Comparison of ENCODE assay signal across 17 cellular contexts in the genomic region with DNA sequence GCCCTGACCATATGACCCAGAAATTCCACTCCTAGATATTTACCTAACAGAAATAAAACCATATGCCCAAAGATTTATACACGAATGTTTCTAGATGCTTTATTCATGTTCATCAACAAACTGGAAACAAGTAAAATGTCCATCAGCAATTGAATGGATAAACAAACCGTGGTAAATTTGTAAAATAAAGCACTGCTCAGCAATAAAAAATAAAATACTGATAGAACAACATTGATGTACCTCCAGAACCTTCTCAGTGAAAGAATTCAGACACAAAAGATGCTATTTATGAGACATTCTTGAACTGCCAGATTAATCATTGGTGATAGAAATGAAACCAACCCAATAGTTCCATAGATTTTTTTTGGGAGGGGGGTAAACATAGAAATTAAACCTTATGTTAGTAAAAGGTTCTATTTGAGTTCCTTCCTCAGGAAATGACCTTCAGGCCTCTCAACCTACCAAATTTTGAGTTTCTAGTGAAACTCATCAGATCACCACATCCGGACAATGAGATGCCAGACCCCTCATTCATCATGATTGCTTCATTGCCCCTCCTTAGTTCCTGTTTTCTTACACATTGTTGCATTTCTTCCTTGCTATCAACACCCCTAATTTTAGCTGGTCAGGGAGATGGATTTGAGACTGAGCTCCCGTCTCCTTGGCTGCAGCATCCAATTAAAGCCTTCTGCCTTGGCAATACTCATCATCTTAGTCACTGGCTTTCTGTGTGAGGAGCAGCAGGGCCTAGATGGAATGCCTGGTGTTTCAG.
DNase-seq lines count a peak whose midpoint lies in the region; ATAC-seq and TF ChIP-seq lines count a peak whose summit lies in the region.
"Had no signal": no experiment of that assay in that cellular context is flagged by ENCODE, and none has a peak within 500 bp of the region (broad histone marks: within the 10 kb centered on the region; RNA-seq: fewer than 3 reads in every experiment).

No MANE protein-coding gene starts in this region.

- H3K23ac ChIP-seq in H9 (ENCODE audit: insufficient read length, low read depth, low read length) (no peak overlapping the region), mesenchymal stem cell (ENCODE audit: low read length in 2 of 2) (no peak overlapping the region)

- peaks cover 69% of the 10 kb centered on the region for H3K4me1 ChIP-seq in BLaER1
- peaks cover 43% of the 10 kb centered on the region for H3K4me1 ChIP-seq in OCI-LY1 (ENCODE audit: insufficient read depth, low read length, severe bottlenecking)
- no peaks in the 10 kb centered on the region for H3K4me1 ChIP-seq in H9 (ENCODE audit: insufficient read depth, low read length)
- no peaks in the 10 kb centered on the region for H3K4me1 ChIP-seq in mesenchymal stem cell (ENCODE audit: control insufficient read depth, insufficient read depth, low read depth, low read length)
- H3K4me1 ChIP-seq: right atrium auricular region, SJCRH30 had no signal

- H3K9me3 ChIP-seq in BLaER1 = peaks cover 38% of the 10 kb centered on the region
- no peaks in the 10 kb centered on the region for H3K9me3 ChIP-seq in OCI-LY1 (ENCODE audit: low read length)
- no peaks in the 10 kb centered on the region for H3K9me3 ChIP-seq in H9 (ENCODE audit: control insufficient read depth, low read depth, low read length)
- no peaks in the 10 kb centered on the region for H3K9me3 ChIP-seq in mesenchymal stem cell (ENCODE audit: control insufficient read depth, low read length)
- H3K9me3 ChIP-seq: right atrium auricular region, SJCRH30 had no signal

- H3K27ac Mint-ChIP-seq in glutamatergic neuron (ENCODE audit: unreplicated experiment) = peak overlapping the region; percentile 83
- no peak overlapping the region for H3K27ac Mint-ChIP-seq in H9
- H3K27ac Mint-ChIP-seq: activated naive CD4-positive, alpha-beta T cell treated with anti-CD3 and anti-CD28 coated beads for 36 hours; HFFc6 had no signal

- H3K18ac ChIP-seq in H9 (ENCODE audit: insufficient read length, low read depth, low read length) (no peak overlapping the region), mesenchymal stem cell (ENCODE audit: low read depth in 1 of 2, low read length in 2 of 2) (no peak overlapping the region)

- DNase-seq in HS-5 (ENCODE audit: low read depth) (peak; percentile 2), glutamatergic neuron (no peak), GM03348 (ENCODE audit: low spot score) (no peak), H9 (no peak), mesenchymal stem cell (no peak)
- DNase-seq: activated CD4-positive, alpha-beta T cell treated with anti-CD3 and anti-CD28 coated beads for 48 hours; activated naive CD4-positive, alpha-beta T cell treated with anti-CD3 and anti-CD28 coated beads for 36 hours; activated T-cell treated with anti-CD3 and anti-CD28 coated beads for 4 hours; HFFc6; islet precursor cell; NCI-H1417; SJCRH30 had no signal

- H2BK20ac ChIP-seq in H9 (ENCODE audit: low read depth, low read length, poor library complexity, severe bottlenecking) = no peak overlapping the region

- H3K79me1 ChIP-seq in H9 (ENCODE audit: insufficient read depth, low read depth, low read length, poor library complexity, severe bottlenecking) = no peaks in the 10 kb centered on the region
- H3K79me1 ChIP-seq in mesenchymal stem cell (replicated peaks; ENCODE audit: low read length, poor library complexity, severe bottlenecking) = no peaks in the 10 kb centered on the region

- H2AFZ ChIP-seq in OCI-LY1 (ENCODE audit: low read length) (no peak overlapping the region), H9 (ENCODE audit: low read length) (no peak overlapping the region), mesenchymal stem cell (ENCODE audit: low read depth, low read length) (no peak overlapping the region)

- H2BK5ac ChIP-seq in H9 (ENCODE audit: insufficient read length, low read length) (no peak overlapping the region), mesenchymal stem cell (ENCODE audit: low read depth, low read length, poor library complexity, severe bottlenecking) (no peak overlapping the region)

- H3K4me1 Mint-ChIP-seq in glutamatergic neuron (ENCODE audit: low read depth, unreplicated experiment) (peaks cover 2% of the 10 kb centered on the region), H9 (0 out of 4 replicates have a peak, but pooled peaks cover 0 to 2% of the 10 kb centered on the region in 2 experiments)

- H2BK120ac ChIP-seq in H9 (ENCODE audit: low read depth, low read length, poor library complexity, severe bottlenecking) (no peak overlapping the region), mesenchymal stem cell (ENCODE audit: low read depth, low read length) (no peak overlapping the region)

- H3K9me3 Mint-ChIP-seq in glutamatergic neuron (ENCODE audit: unreplicated experiment) (no peaks in the 10 kb centered on the region), H9 (0 out of 5 replicates have a peak, but pooled peaks cover 0 to 3% of the 10 kb centered on the region in 2 experiments)
- H3K9me3 Mint-ChIP-seq: activated naive CD4-positive, alpha-beta T cell treated with anti-CD3 and anti-CD28 coated beads for 36 hours; HFFc6 had no signal

- H3K4me3 Mint-ChIP-seq in glutamatergic neuron (ENCODE audit: unreplicated experiment) (no peak overlapping the region), H9 (no peak overlapping the region)
- H3K4me3 Mint-ChIP-seq: activated naive CD4-positive, alpha-beta T cell treated with anti-CD3 and anti-CD28 coated beads for 36 hours; HFFc6 had no signal

- no peak overlapping the region for H2BK12ac ChIP-seq in H9 (ENCODE audit: insufficient read length, low read depth, low read length)
- no peak overlapping the region for H2BK12ac ChIP-seq in mesenchymal stem cell (ENCODE audit: low read length in 2 of 2)

- WGBS in H9 (ENCODE audit: extremely low coverage, insufficient read length, low lambda C conversion rate) = no CpG with 5 or more reads among the region's 4 CpGs
- WGBS in mesenchymal stem cell = 80% methylated on average over 4 of the region's 4 CpGs

- peak overlapping the region; percentile 79 for H3K27ac ChIP-seq in BLaER1
- peak overlapping the region; percentile 83 for H3K27ac ChIP-seq in OCI-LY1 (ENCODE audit: low read depth, low read length, poor library complexity, severe bottlenecking)
- no peak overlapping the region for H3K27ac ChIP-seq in H9 (ENCODE audit: insufficient read length, low read depth, low read length)
- no peak overlapping the region for H3K27ac ChIP-seq in mesenchymal stem cell (ENCODE audit: low read length, poor library complexity, severe bottlenecking)
- H3K27ac ChIP-seq: right atrium auricular region, SJCRH30 had no signal

- no peaks in the 10 kb centered on the region for H3K27me3 ChIP-seq in BLaER1
- H3K27me3 ChIP-seq in OCI-LY1 (ENCODE audit: insufficient read depth, low read length) = no peaks in the 10 kb centered on the region
- no peaks in the 10 kb centered on the region for H3K27me3 ChIP-seq in H9 (ENCODE audit: insufficient read depth, low read length)
- H3K27me3 ChIP-seq in mesenchymal stem cell (ENCODE audit: control insufficient read depth in 1 of 2, insufficient read depth in 1 of 2, low read length in 2 of 2) = no peaks in the 10 kb centered on the region
- H3K27me3 ChIP-seq: right atrium auricular region, SJCRH30 had no signal

- no peak overlapping the region for H4K5ac ChIP-seq in H9 (ENCODE audit: insufficient read length, low read depth, low read length)

- H3K4me2 ChIP-seq in BLaER1 = peak overlapping the region; percentile 78
- peak overlapping the region; percentile 36; the same call in 1 of the 2 replicates for H3K4me2 ChIP-seq in OCI-LY1 (ENCODE audit: low read length)
- H3K4me2 ChIP-seq in H9 (ENCODE audit: insufficient read depth, insufficient read length, low read length) = no peak overlapping the region
- H3K4me2 ChIP-seq in mesenchymal stem cell (ENCODE audit: low read length, poor library complexity, severe bottlenecking) = no peak overlapping the region

- H4K8ac ChIP-seq in H9 (replicated peaks; ENCODE audit: insufficient read length, low read depth, low read length) = no peak overlapping the region
- no peak overlapping the region for H4K8ac ChIP-seq in mesenchymal stem cell (ENCODE audit: low read length)

- H3K4ac ChIP-seq in H9 (ENCODE audit: low read depth, low read length) (no peak overlapping the region), mesenchymal stem cell (ENCODE audit: low read depth in 1 of 2, low read length in 2 of 2) (no peak overlapping the region)

- H3K36me3 Mint-ChIP-seq in glutamatergic neuron (ENCODE audit: unreplicated experiment) (no peaks in the 10 kb centered on the region), H9 (ENCODE audit: insufficient read depth in 1 of 3, low read depth in 3 of 3) (no peaks in the 10 kb centered on the region)

- H3K27me3 Mint-ChIP-seq in glutamatergic neuron (ENCODE audit: unreplicated experiment) = peaks cover 3% of the 10 kb centered on the region
- H3K27me3 Mint-ChIP-seq in H9 (ENCODE audit: low read depth) = peaks cover 2% of the 10 kb centered on the region; the same call in 1 of the 2 replicates
- H3K27me3 Mint-ChIP-seq: IgD-negative memory B cell had no signal

- H3K23me2 ChIP-seq in H9 (ENCODE audit: insufficient read length, low read depth, low read length, poor library complexity, severe bottlenecking) = no peaks in the 10 kb centered on the region

- H3K36me3 ChIP-seq in BLaER1 (0 out of 2 replicates have a peak, but pooled peaks cover 5% of the 10 kb centered on the region), OCI-LY1 (ENCODE audit: insufficient read depth, low read length) (peaks cover 10% of the 10 kb centered on the region), mesenchymal stem cell (ENCODE audit: control insufficient read depth in 1 of 2, insufficient read depth in 2 of 2, low read depth in 1 of 2, low read length in 2 of 2) (no peaks in the 10 kb centered on the region)
- H3K36me3 ChIP-seq: right atrium auricular region, SJCRH30 had no signal

- TF ChIP-seq CTCF in OCI-LY1 (IDR thresholded peaks at IDR 0.05; ENCODE audit: low read length) (no peak), glutamatergic neuron (IDR thresholded peaks at IDR 0.05; ENCODE audit: partially characterized antibody, unreplicated experiment) (no peak), H9 (conservative IDR thresholded peaks at IDR 0.05) (no peak)

- H4K91ac ChIP-seq in H9 (ENCODE audit: insufficient read length, low read depth, low read length) = no peak overlapping the region
- no peak overlapping the region for H4K91ac ChIP-seq in mesenchymal stem cell (ENCODE audit: low read length)

- H2AK5ac ChIP-seq in H9 (ENCODE audit: insufficient read length, low read length) (no peak overlapping the region), mesenchymal stem cell (ENCODE audit: low read length, severe bottlenecking) (no peak overlapping the region)

- no peak overlapping the region for H2BK15ac ChIP-seq in H9 (ENCODE audit: low read depth, low read length)
- H2BK15ac ChIP-seq in mesenchymal stem cell (ENCODE audit: low read depth, poor library complexity, severe bottlenecking) = no peak overlapping the region

- H3F3A ChIP-seq in OCI-LY1 (ENCODE audit: insufficient read depth, low read length) = no peaks in the 10 kb centered on the region

- no peak overlapping the region for H3K14ac ChIP-seq in H9 (ENCODE audit: insufficient read depth, low read length)
- no peak overlapping the region for H3K14ac ChIP-seq in mesenchymal stem cell (ENCODE audit: low read length in 2 of 2)

- H3K79me2 ChIP-seq in OCI-LY1 (ENCODE audit: insufficient read depth, low read length) (no peaks in the 10 kb centered on the region), H9 (ENCODE audit: insufficient read depth, low read length) (no peaks in the 10 kb centered on the region)

- H3K9ac ChIP-seq in BLaER1 (peak overlapping the region; percentile 42; the same call in 1 of the 2 replicates), OCI-LY1 (ENCODE audit: low read length) (no peak overlapping the region), H9 (ENCODE audit: extremely low read depth, insufficient read length, low read length) (no peak overlapping the region), mesenchymal stem cell (ENCODE audit: low read length) (no peak overlapping the region)

- no peak for ATAC-seq in HG03139 (IDR thresholded peaks at IDR 0.05; ENCODE audit: unreplicated experiment)

- H4K20me1 ChIP-seq in BLaER1 = no peaks in the 10 kb centered on the region
- H4K20me1 ChIP-seq in OCI-LY1 (ENCODE audit: insufficient read depth, low read length) = no peaks in the 10 kb centered on the region
- H4K20me1 ChIP-seq in H9 (ENCODE audit: control insufficient read depth, insufficient read depth, insufficient read length) = no peaks in the 10 kb centered on the region

- H3K56ac ChIP-seq in H9 (ENCODE audit: insufficient read length, low read depth, low read length) = no peak overlapping the region

- H3T11ph ChIP-seq in H9 (ENCODE audit: low read length) = no peak overlapping the region

- peak overlapping the region; percentile 1; the same call in 1 of the 2 replicates for H3K4me3 ChIP-seq in BLaER1
- H3K4me3 ChIP-seq in OCI-LY1 (ENCODE audit: low read depth, low read length, poor library complexity, severe bottlenecking) = no peak overlapping the region
- H3K4me3 ChIP-seq in mesenchymal stem cell (ENCODE audit: insufficient read depth in 1 of 2, low read depth in 1 of 2, low read length in 2 of 2) = no peak overlapping the region
- H3K4me3 ChIP-seq: right atrium auricular region, SJCRH30 had no signal

- no peaks in the 10 kb centered on the region for H3K9me2 ChIP-seq in OCI-LY1 (ENCODE audit: low read depth, low read length)

Comparison
In these comparisons a context has a peak if more than half of its experiments do, and no peak if none do; other contexts are left out.
1. H3K27ac ChIP-seq: peak in BLaER1 (single experiment) and OCI-LY1 (single experiment); none in H9 (single experiment) and mesenchymal stem cell (single experiment).
2. H3K4me2 ChIP-seq: peak in BLaER1 (single experiment) and OCI-LY1 (single experiment); none in H9 (single experiment) and mesenchymal stem cell (single experiment).